2 cellular contexts compared by ENCODE assay signal in the genomic region with DNA sequence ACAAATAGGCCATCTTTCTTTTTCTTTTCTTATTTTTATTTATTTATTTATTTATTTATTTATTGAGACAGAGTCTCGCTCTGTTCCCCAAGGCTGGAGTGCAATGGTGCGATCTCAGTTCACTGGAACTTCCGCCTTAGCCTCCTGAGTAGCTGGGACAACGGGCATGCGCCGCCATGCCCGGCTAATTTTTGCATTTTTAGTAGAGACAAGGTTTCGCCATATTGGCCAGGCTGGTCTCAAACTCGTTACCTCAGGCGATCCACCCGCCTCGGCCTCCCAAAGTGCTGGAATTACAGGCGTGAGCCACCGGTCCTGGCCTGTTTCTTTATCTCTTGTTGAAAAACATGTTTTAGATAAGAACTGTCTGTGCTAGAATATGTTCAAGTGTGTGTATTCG. TPM values are rescaled to one million over a fixed set of nuclear protein-coding genes. Genes with fewer than 3 reads are reported as not detected.
"Had no signal": no experiment of that assay in that cellular context is flagged by ENCODE, and none has a peak within 500 bp of the region (broad histone marks: within the 10 kb centered on the region; RNA-seq: fewer than 3 reads in every experiment).

No MANE protein-coding gene starts in this region.

RNA-seq across cellular contexts. Expression of gene MYPN, which starts 33.2 kb away (rescaled TPM):
- total RNA-seq: activated CD8-positive, alpha-beta memory T cell treated with anti-CD3 and anti-CD28 coated beads, Interleukin-2, amount 10 ng/mL, durations not matched to agents 7 days and 5 days; activated T-helper 1 cell treated with anti-CD3 and anti-CD28 coated beads, Interleukin-12 subunit alpha, Interleukin-12 subunit beta, Interleukin-2, Interleukin-4 antibody, amounts not matched to agents 30 ng/mL and 10 ng/mL and 1 ng/mL, durations not matched to agents 14 hours and 24 hours and 36 hours had no signal
